ENCODE assay signal across 8 cellular contexts in genomic region chr19:15379996-15380647, GRCh38. TPM values are rescaled to one million over a fixed set of nuclear protein-coding genes. Genes with fewer than 3 reads are reported as not detected.
DNase-seq lines count a peak whose midpoint lies in the region; ATAC-seq and TF ChIP-seq lines count a peak whose summit lies in the region.

No MANE protein-coding gene starts in this region.

- H3K79me2 ChIP-seq in DOHH2 (ENCODE audit: control insufficient read depth, low read length), result peaks cover 56% of the 10 kb centered on the region
- H3K79me2 ChIP-seq in PC-3 (ENCODE audit: low read length), result peaks cover 43% of the 10 kb centered on the region

- H3K27ac Mint-ChIP-seq in chondrocyte (ENCODE audit: unreplicated experiment), result peak overlapping the region; percentile 97

- H4K20me1 ChIP-seq in DOHH2 (ENCODE audit: control insufficient read depth, insufficient read depth, low read depth, low read length), result peaks cover 7% of the 10 kb centered on the region; the same call in 1 of the 2 replicates
- peaks cover 26% of the 10 kb centered on the region for H4K20me1 ChIP-seq in PC-3 (ENCODE audit: low read length)

- BruUV-seq in PC-3 (replicated peaks; lab: Mats Ljungman, UMichigan), result no TSS peak

- TF ChIP-seq POLR2A in lower leg skin (IDR thresholded peaks at IDR 0.05) (no peak), thyroid gland (IDR thresholded peaks at IDR 0.05) (no peak)

- H3F3A ChIP-seq in DOHH2 (ENCODE audit: control insufficient read depth, insufficient read depth) (peaks cover 30% of the 10 kb centered on the region), PC-3 (ENCODE audit: low read length, unreplicated experiment) (peaks cover 10% of the 10 kb centered on the region)

- H3K4me2 ChIP-seq in DOHH2 (ENCODE audit: low read length) (peak overlapping the region; percentile 69), PC-3 (ENCODE audit: low read length) (peak overlapping the region; percentile 86)

- ATAC-seq in GM19397 (IDR thresholded peaks at IDR 0.05; ENCODE audit: unreplicated experiment) (peak; percentile 15), HG03439 (IDR thresholded peaks at IDR 0.05; ENCODE audit: unreplicated experiment) (peak; percentile 24), PC-3 (peak; percentile 52)

- H3K9me3 ChIP-seq in DOHH2 (ENCODE audit: control insufficient read depth, insufficient read depth, low read length) (no peaks in the 10 kb centered on the region), PC-3 (ENCODE audit: low read length) (no peaks in the 10 kb centered on the region), thyroid gland (no peaks in the 10 kb centered on the region)

- H3K27me3 Mint-ChIP-seq in chondrocyte (ENCODE audit: low read depth), result no peaks in the 10 kb centered on the region

- TF ChIP-seq CTCF in DOHH2 (IDR thresholded peaks at IDR 0.05; ENCODE audit: low read depth, low read length, poor library complexity, severe bottlenecking) (no peak), PC-3 (conservative IDR thresholded peaks at IDR 0.05; ENCODE audit: low read depth, low read length) (no peak), chondrocyte (IDR thresholded peaks at IDR 0.05) (peak; percentile 43), lower leg skin (IDR thresholded peaks at IDR 0.05) (no peak), thyroid gland (IDR thresholded peaks at IDR 0.05) (no peak)

- 1 to 3% methylated on average over 11 to 13 of the region's 56 CpGs for WGBS in lower leg skin, 2 donors
- WGBS in thyroid gland, 2 donors, result 4 to 75% methylated on average over 2 to 18 of the region's 56 CpGs

- H3K9me3 Mint-ChIP-seq in chondrocyte (ENCODE audit: low read depth), result no peaks in the 10 kb centered on the region

- CTCF ChIA-PET in PC-3 (lab: Charles Lee), result interaction anchor here (0.5 to 1.6 kb wide), 3 partner anchors 176 to 288 kb away, joined by 3 to 13 read pairs (median 4); no protein-coding TSS in a partner anchor

- H3K4me1 ChIP-seq in DOHH2 (ENCODE audit: control insufficient read depth, low read length), result peaks cover 37% of the 10 kb centered on the region
- peaks cover 21% of the 10 kb centered on the region for H3K4me1 ChIP-seq in PC-3 (ENCODE audit: insufficient read depth, low read length)
- peaks cover 21 to 38% of the 10 kb centered on the region in 2 donors for H3K4me1 ChIP-seq in thyroid gland

- H3K9me2 ChIP-seq in DOHH2 (replicated peaks; ENCODE audit: control insufficient read depth, low read length) (no peaks in the 10 kb centered on the region), PC-3 (replicated peaks; ENCODE audit: low read length) (no peaks in the 10 kb centered on the region)

- H3K4me1 Mint-ChIP-seq in chondrocyte (ENCODE audit: low read depth), result peaks cover 35% of the 10 kb centered on the region

- peak overlapping the region; percentile 92 for H3K9ac ChIP-seq in PC-3 (ENCODE audit: low read length)

- POLR2A ChIA-PET in PC-3 (lab: Charles Lee; ENCODE audit: unreplicated experiment), result interaction anchor here (0.6 to 2.7 kb wide), 7 partner anchors 21 to 541 kb away, joined by 3 to 23 read pairs (median 4); partner anchors contain the start of gene AKAP8L

- H3K36me3 Mint-ChIP-seq in chondrocyte (ENCODE audit: low read depth), result peaks cover 2% of the 10 kb centered on the region

- peak overlapping the region; percentile 61 for H3K27ac ChIP-seq in DOHH2 (ENCODE audit: low read depth, low read length)
- H3K27ac ChIP-seq in PC-3 (ENCODE audit: low read length), result peak overlapping the region; percentile 85
- H3K27ac ChIP-seq in thyroid gland, result peak overlapping the region; percentile 50 to 97 (median 51)

- DNase-seq in PC-3 (peak; percentile 67), chondrocyte (ENCODE audit: low spot score) (peak; percentile 93), lower leg skin (ENCODE audit: low spot score in 2 of 2) (peak in 1 of 2 donors; percentile 71), thyroid gland (peak; percentile 53 to 58), inferior parietal cortex (ENCODE audit: extremely low spot score) (no peak)

- H3K27me3 ChIP-seq in DOHH2 (ENCODE audit: control insufficient read depth, low read length) (no peaks in the 10 kb centered on the region), PC-3 (ENCODE audit: low read length) (no peaks in the 10 kb centered on the region), thyroid gland (no peaks in the 10 kb centered on the region)

- H3K4me3 Mint-ChIP-seq in chondrocyte (ENCODE audit: unreplicated experiment), result peak overlapping the region; percentile 88

- peak overlapping the region; percentile 83 for H2AFZ ChIP-seq in PC-3 (ENCODE audit: low read length)

- H3K36me3 ChIP-seq in DOHH2 (ENCODE audit: control insufficient read depth, low read length), result peaks cover 37% of the 10 kb centered on the region
- peaks cover 6% of the 10 kb centered on the region; the same call in 1 of the 2 replicates for H3K36me3 ChIP-seq in PC-3 (ENCODE audit: low read depth, low read length)
- H3K36me3 ChIP-seq in thyroid gland, result no peaks in the 10 kb centered on the region

- intact Hi-C loops in PC-3 (cut with micrococcal nuclease) (loop anchor here (1.0 kb wide), 1 partner anchor 39 kb away; no protein-coding TSS in a partner anchor), lower leg skin (cut with DNase I; ENCODE audit: low total_unique reads) (no loop called here), thyroid gland (cut with DNase I) (loop anchor here (5.0 to 10.0 kb wide), 3 partner anchors 37 to 175 kb away; partner anchors contain the start of gene AKAP8L)

- H3K4me3 ChIP-seq in DOHH2 (ENCODE audit: low read length), result peak overlapping the region; percentile 95
- peak overlapping the region; percentile 88 for H3K4me3 ChIP-seq in PC-3 (ENCODE audit: low read length)
- H3K4me3 ChIP-seq in lower leg skin (ENCODE audit: low read depth, poor library complexity, severe bottlenecking), result peak overlapping the region; percentile 73
- H3K4me3 ChIP-seq in thyroid gland (replicated peaks in 1 of 3), result peak overlapping the region; percentile 34 to 88 (median 59)

RNA-seq across cellular contexts. Expression of gene AKAP8, which starts 0.5 kb away (rescaled TPM):
- 36.3 and 48.0 TPM in 2 replicates for total RNA-seq in PC-3 (2014; rRNA removed)
- total RNA-seq in chondrocyte, result 21.3 to 23.5 TPM (median 23.0 TPM) in 3 replicates
- 10 to 100 TPM; 28.8 to 53.1 (median 34.8) TPM for total RNA-seq in lower leg skin
- 10 to 100 TPM; 21.8 to 33.2 (median 26.6) TPM for total RNA-seq in thyroid gland

RNA-seq across cellular contexts. Expression of gene AKAP8L, which starts 38.7 kb away (rescaled TPM):
- total RNA-seq in PC-3 (2014; rRNA removed) (97.9 and 137 TPM in 2 replicates), chondrocyte (69.5 to 103 TPM (median 76.0 TPM) in 3 replicates), lower leg skin (100 to 1,000 TPM in 2 of 4 donors, 10 to 100 TPM in 2; 82.4 to 141 (median 95.3) TPM), thyroid gland (100 to 1,000 TPM; 122 to 272 (median 204) TPM)

RNA-seq across cellular contexts. Expression of gene BRD4, which starts 47.8 kb away (rescaled TPM):
- total RNA-seq in PC-3 (2014; rRNA removed) (20.9 and 46.4 TPM in 2 replicates), chondrocyte (83.8 to 108 TPM (median 104 TPM) in 3 replicates), lower leg skin (10 to 100 TPM; 34.8 to 78.6 (median 49.2) TPM), thyroid gland (10 to 100 TPM; 20.8 to 78.1 (median 32.4) TPM)
